ENCODE assay signal across 8 cellular contexts in genomic region chr10:110501142-110501937, GRCh38. TPM values are rescaled to one million over a fixed set of nuclear protein-coding genes. Genes with fewer than 3 reads are reported as not detected.
DNase-seq lines count a peak whose midpoint lies in the region; ATAC-seq and TF ChIP-seq lines count a peak whose summit lies in the region.

No MANE protein-coding gene starts in this region.

- DNase-seq in BJ (ENCODE audit: low read depth) (no peak), NCI-H2227 (lab: John Stamatoyannopoulos, UW; ENCODE audit: unreplicated experiment) (peak; percentile 72), epithelial cell of esophagus (ENCODE audit: low read depth) (peak; percentile 93), mucosa of gallbladder (ENCODE audit: low spot score) (peak; percentile 88)
- peak; percentile 94 for DNase-seq in activated CD8-positive, alpha-beta memory T cell treated with anti-CD3 and anti-CD28 coated beads, Interleukin-2, amount 10 ng/mL, durations not matched to agents 7 days and 5 days
- DNase-seq in stimulated activated naive CD8-positive, alpha-beta T cell treated with anti-CD3 and anti-CD28 coated beads, Interleukin-15, amount 100 ng/mL, for 72 hours = peak; percentile 26 to 74

- H3K4me3 ChIP-seq in BJ (ENCODE audit: low read depth, low read length) (peak overlapping the region; percentile 71), epithelial cell of esophagus (ENCODE audit: low read length) (peak overlapping the region; percentile 9)

- H3K9me3 Mint-ChIP-seq in activated CD8-positive, alpha-beta memory T cell treated with anti-CD3 and anti-CD28 coated beads, Interleukin-2, amount 10 ng/mL, durations not matched to agents 7 days and 5 days (ENCODE audit: low read depth) = no peaks in the 10 kb centered on the region
- H3K9me3 Mint-ChIP-seq in stimulated activated naive CD8-positive, alpha-beta T cell treated with anti-CD3 and anti-CD28 coated beads, Interleukin-15, amount 100 ng/mL, for 72 hours = no peaks in the 10 kb centered on the region

- TF ChIP-seq CTCF in BJ (IDR thresholded peaks at IDR 0.05; ENCODE audit: insufficient read depth, low read depth, low read length) (no peak), epithelial cell of esophagus (IDR thresholded peaks at IDR 0.05; ENCODE audit: insufficient read depth, low read depth, low read length, missing control alignments) (no peak)

- no peaks in the 10 kb centered on the region for H3K27me3 Mint-ChIP-seq in activated CD8-positive, alpha-beta memory T cell treated with anti-CD3 and anti-CD28 coated beads, Interleukin-2, amount 10 ng/mL, durations not matched to agents 7 days and 5 days
- no peaks in the 10 kb centered on the region for H3K27me3 Mint-ChIP-seq in stimulated activated naive CD8-positive, alpha-beta T cell treated with anti-CD3 and anti-CD28 coated beads, Interleukin-15, amount 100 ng/mL, for 72 hours

- no peaks in the 10 kb centered on the region for H3K27me3 ChIP-seq in BJ (ENCODE audit: control insufficient read depth, insufficient read depth, low read length)

- peak; percentile 15 for ATAC-seq in GM19043 (IDR thresholded peaks at IDR 0.05; ENCODE audit: low read depth, unreplicated experiment)
- peak; percentile 8 for ATAC-seq in activated CD8-positive, alpha-beta memory T cell treated with anti-CD3 and anti-CD28 coated beads, Interleukin-2, amount 10 ng/mL, durations not matched to agents 7 days and 5 days
- peak; percentile 5 for ATAC-seq in stimulated activated naive CD8-positive, alpha-beta T cell treated with anti-CD3 and anti-CD28 coated beads, Interleukin-15, amount 100 ng/mL, for 72 hours
- no peak for ATAC-seq in GM21576 (IDR thresholded peaks at IDR 0.05; ENCODE audit: unreplicated experiment)

- H3K36me3 Mint-ChIP-seq in activated CD8-positive, alpha-beta memory T cell treated with anti-CD3 and anti-CD28 coated beads, Interleukin-2, amount 10 ng/mL, durations not matched to agents 7 days and 5 days = peaks cover 73% of the 10 kb centered on the region

- H3K36me3 ChIP-seq in BJ (ENCODE audit: control insufficient read depth, insufficient read depth, low read length) = no peaks in the 10 kb centered on the region; the same call in 1 of the 2 replicates

- POLR2A ChIA-PET in BJ (lab: Charles Lee) = interaction anchor here (0.6 to 1.3 kb wide), 3 partner anchors 11 to 202 kb away, joined by 4 read pairs; no protein-coding TSS in a partner anchor

- CTCF ChIA-PET in BJ (lab: Yijun Ruan, JAX) = interaction anchor here (0.8 to 8.2 kb wide), 8 partner anchors 45 to 194 kb away, joined by 3 to 72 read pairs (median 5); no protein-coding TSS in a partner anchor
- CTCF ChIA-PET in activated CD8-positive, alpha-beta memory T cell treated with anti-CD3 and anti-CD28 coated beads, Interleukin-2, amount 10 ng/mL, durations not matched to agents 7 days and 5 days (lab: Charles Lee) = interaction anchor here (0.9 to 11.1 kb wide), 13 partner anchors 13 to 200 kb away, joined by 3 to 178 read pairs (median 4); partner anchors contain the start of gene SMNDC1

- H3K27ac Mint-ChIP-seq in activated CD8-positive, alpha-beta memory T cell treated with anti-CD3 and anti-CD28 coated beads, Interleukin-2, amount 10 ng/mL, durations not matched to agents 7 days and 5 days = peak overlapping the region; percentile 97
- peak overlapping the region; percentile 49 to 54 for H3K27ac Mint-ChIP-seq in stimulated activated naive CD8-positive, alpha-beta T cell treated with anti-CD3 and anti-CD28 coated beads, Interleukin-15, amount 100 ng/mL, for 72 hours

- peaks cover 70% of the 10 kb centered on the region for H3K4me1 Mint-ChIP-seq in activated CD8-positive, alpha-beta memory T cell treated with anti-CD3 and anti-CD28 coated beads, Interleukin-2, amount 10 ng/mL, durations not matched to agents 7 days and 5 days
- H3K4me1 Mint-ChIP-seq in stimulated activated naive CD8-positive, alpha-beta T cell treated with anti-CD3 and anti-CD28 coated beads, Interleukin-15, amount 100 ng/mL, for 72 hours = peaks cover 82% of the 10 kb centered on the region

- peak overlapping the region; percentile 99 for H3K4me3 Mint-ChIP-seq in activated CD8-positive, alpha-beta memory T cell treated with anti-CD3 and anti-CD28 coated beads, Interleukin-2, amount 10 ng/mL, durations not matched to agents 7 days and 5 days
- peak overlapping the region; percentile 88 to 92 for H3K4me3 Mint-ChIP-seq in stimulated activated naive CD8-positive, alpha-beta T cell treated with anti-CD3 and anti-CD28 coated beads, Interleukin-15, amount 100 ng/mL, for 72 hours

RNA-seq across cellular contexts. Expression of gene DUSP5, which starts 3.6 kb away (rescaled TPM):
- polyA plus RNA-seq in BJ (2011; rRNA removed) = 30.3 and 30.4 TPM in 2 replicates
- polyA minus RNA-seq in BJ (2011; rRNA and poly(A)+ RNA removed) = 92.9 and 144 TPM in 2 replicates
- 100 to 1,000 TPM; 102 to 223 TPM for total RNA-seq in activated CD8-positive, alpha-beta memory T cell treated with anti-CD3 and anti-CD28 coated beads, Interleukin-2, amount 10 ng/mL, durations not matched to agents 7 days and 5 days
- total RNA-seq in mucosa of gallbladder = 15.9 TPM
